ENCODE assay signal across 17 cellular contexts in the genomic region with DNA sequence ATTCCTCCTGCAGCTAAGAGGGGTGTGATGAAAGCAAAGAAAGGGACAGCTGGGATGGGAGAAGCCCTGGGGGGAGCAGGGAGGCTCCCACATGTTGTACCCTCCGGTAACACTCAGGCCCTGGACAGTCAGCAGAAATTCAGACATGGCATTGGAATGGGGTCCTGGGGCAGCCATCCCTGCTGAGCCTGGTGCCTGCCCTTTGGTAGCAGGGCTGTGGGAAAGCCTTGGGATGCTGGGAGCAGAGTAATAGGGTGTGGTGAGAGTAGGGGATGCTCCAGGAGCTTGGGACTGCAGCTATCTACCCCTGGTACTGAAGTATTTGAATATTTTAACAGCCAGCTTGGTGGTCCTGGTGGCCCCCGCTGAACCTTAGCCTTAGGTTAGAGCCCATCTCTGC.
"Had no signal": no experiment of that assay in that cellular context is flagged by ENCODE, and none has a peak within 500 bp of the region (broad histone marks: within the 10 kb centered on the region; RNA-seq: fewer than 3 reads in every experiment).

No MANE protein-coding gene starts in this region.

- H3K36me3 Mint-ChIP-seq: memory B cell; natural killer cell; stimulated activated naive B cell treated with anti-CD40 and anti-IgM and Interleukin-4, amounts not matched to agents 10 μg/mL and 1 μg/mL and 100 μg/mL, for 72 hours had no signal

- H3K27me3 ChIP-seq: gastrocnemius medialis, tibial nerve, uterus had no signal

- DNase-seq: activated CD4-positive, alpha-beta T cell treated with anti-CD3 and anti-CD28 coated beads, Interleukin-2, amount 10 ng/mL, durations not matched to agents 7 days and 5 days; activated CD8-positive, alpha-beta T cell treated with anti-CD3 and anti-CD28 coated beads, Interleukin-2, amount 10 ng/mL, durations not matched to agents 7 days and 5 days; activated naive CD4-positive, alpha-beta T cell treated with anti-CD3 and anti-CD28 coated beads for 36 hours; activated T-cell treated with anti-CD3 and anti-CD28 coated beads, Interleukin-2, amount 50 U/mL, for 4 hours; effector CD4-positive, alpha-beta T cell; natural killer cell; occipital lobe; stimulated activated CD4-positive, alpha-beta T cell treated with anti-CD3 and anti-CD28 coated beads, Interleukin-4, amount 100 ng/mL, for 4 hours; stimulated activated naive B cell treated with anti-CD40 and anti-IgM and Interleukin-4, amounts not matched to agents 10 μg/mL and 1 μg/mL and 100 μg/mL, for 72 hours had no signal

- H3K4me3 ChIP-seq: gastrocnemius medialis, left ventricle myocardium inferior, smooth muscle cell, tibial nerve, uterus had no signal

- H3K9me3 Mint-ChIP-seq: activated CD4-positive, alpha-beta T cell treated with anti-CD3 and anti-CD28 coated beads, Interleukin-2, amount 10 ng/mL, durations not matched to agents 7 days and 5 days; activated naive CD4-positive, alpha-beta T cell treated with anti-CD3 and anti-CD28 coated beads for 36 hours; activated T-cell treated with anti-CD3 and anti-CD28 coated beads, Interleukin-2, amount 50 U/mL, for 4 hours; memory B cell; natural killer cell; T-helper 1 cell treated with Interleukin-12 subunit alpha and Interleukin-12 subunit beta and Interleukin-4 antibody, amounts not matched to agents 30 μg/mL and 1 μg/mL, for 36 hours had no signal

- H3K4me2 ChIP-seq: smooth muscle cell had no signal

- ATAC-seq: activated CD4-positive, CD25-positive, alpha-beta regulatory T cell treated with anti-CD3 and anti-CD28 coated beads, Interleukin-2, amount 50 U/mL, for 24 hours; activated CD8-positive, alpha-beta T cell treated with anti-CD3 and anti-CD28 coated beads, Interleukin-2, amount 10 ng/mL, durations not matched to agents 7 days and 5 days; activated T-cell treated with anti-CD3 and anti-CD28 coated beads, Interleukin-2, amount 50 U/mL, for 4 hours; natural killer cell; stimulated activated naive B cell treated with anti-CD40 and anti-IgM and Interleukin-4, amounts not matched to agents 10 μg/mL and 1 μg/mL and 100 μg/mL, for 72 hours had no signal

- H3K27ac Mint-ChIP-seq: activated CD4-positive, alpha-beta T cell treated with anti-CD3 and anti-CD28 coated beads, Interleukin-2, amount 10 ng/mL, durations not matched to agents 7 days and 5 days; activated CD8-positive, alpha-beta T cell treated with anti-CD3 and anti-CD28 coated beads, Interleukin-2, amount 10 ng/mL, durations not matched to agents 7 days and 5 days; activated naive CD4-positive, alpha-beta T cell treated with anti-CD3 and anti-CD28 coated beads for 36 hours; memory B cell; natural killer cell; stimulated activated naive B cell treated with anti-CD40 and anti-IgM and Interleukin-4, amounts not matched to agents 10 μg/mL and 1 μg/mL and 100 μg/mL, for 72 hours; T-helper 1 cell treated with Interleukin-12 subunit alpha and Interleukin-12 subunit beta and Interleukin-4 antibody, amounts not matched to agents 30 μg/mL and 1 μg/mL, for 36 hours had no signal

- H3K4me1 Mint-ChIP-seq: activated CD4-positive, alpha-beta T cell treated with anti-CD3 and anti-CD28 coated beads, Interleukin-2, amount 10 ng/mL, durations not matched to agents 7 days and 5 days; memory B cell; natural killer cell; stimulated activated naive B cell treated with anti-CD40 and anti-IgM and Interleukin-4, amounts not matched to agents 10 μg/mL and 1 μg/mL and 100 μg/mL, for 72 hours had no signal

- H3K27ac ChIP-seq: gastrocnemius medialis, left ventricle myocardium inferior had no signal

- H3K9me3 ChIP-seq: gastrocnemius medialis, left ventricle myocardium inferior, tibial nerve, uterus had no signal

- H3K36me3 ChIP-seq: gastrocnemius medialis, left ventricle myocardium inferior, tibial nerve, uterus had no signal

- H3K4me3 Mint-ChIP-seq: activated CD4-positive, alpha-beta T cell treated with anti-CD3 and anti-CD28 coated beads, Interleukin-2, amount 10 ng/mL, durations not matched to agents 7 days and 5 days; activated CD8-positive, alpha-beta T cell treated with anti-CD3 and anti-CD28 coated beads, Interleukin-2, amount 10 ng/mL, durations not matched to agents 7 days and 5 days; activated naive CD4-positive, alpha-beta T cell treated with anti-CD3 and anti-CD28 coated beads for 36 hours; activated T-cell treated with anti-CD3 and anti-CD28 coated beads, Interleukin-2, amount 50 U/mL, for 4 hours; memory B cell; natural killer cell; stimulated activated naive B cell treated with anti-CD40 and anti-IgM and Interleukin-4, amounts not matched to agents 10 μg/mL and 1 μg/mL and 100 μg/mL, for 72 hours; T-helper 1 cell treated with Interleukin-12 subunit alpha and Interleukin-12 subunit beta and Interleukin-4 antibody, amounts not matched to agents 30 μg/mL and 1 μg/mL, for 36 hours had no signal
